ENCODE assay signal across 19 cellular contexts in the genomic region with DNA sequence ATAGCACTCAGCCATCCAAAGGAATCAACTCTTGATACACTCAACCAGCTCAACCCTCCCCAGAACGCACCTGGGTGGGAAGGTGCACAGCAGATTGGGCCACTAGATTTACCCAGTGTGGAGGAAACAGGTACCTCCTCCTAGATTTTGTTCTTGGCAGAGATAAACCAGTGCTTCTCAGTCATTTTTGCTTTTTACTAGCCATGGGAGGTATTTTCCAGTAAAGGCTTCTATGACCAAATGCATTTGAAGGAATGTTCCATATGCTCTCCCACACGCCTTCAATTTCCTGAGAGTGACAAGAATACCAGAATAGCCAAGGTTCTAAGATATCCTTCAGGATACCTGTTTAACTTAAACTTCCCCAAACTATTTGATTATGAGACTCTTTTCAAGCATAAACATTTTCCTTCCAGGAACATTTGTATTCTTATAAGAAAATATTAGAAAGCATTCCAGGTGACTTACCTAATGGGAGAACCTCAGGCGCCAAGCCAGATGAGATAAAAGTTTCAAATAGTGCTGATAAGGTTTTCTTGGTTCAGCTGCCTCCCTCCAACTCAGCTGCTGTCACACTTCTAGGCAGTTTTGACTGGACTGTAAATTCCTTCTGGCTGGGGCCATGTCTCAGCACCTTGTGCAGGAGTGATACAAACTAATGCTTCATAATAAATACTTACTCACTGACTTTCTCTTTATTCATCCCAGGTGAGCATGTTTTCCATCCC.
"Had no signal": no experiment of that assay in that cellular context is flagged by ENCODE, and none has a peak within 500 bp of the region (broad histone marks: within the 10 kb centered on the region; RNA-seq: fewer than 3 reads in every experiment).

No MANE protein-coding gene starts in this region.

- H3K4me3 Mint-ChIP-seq: endodermal cell, memory B cell, naive B cell had no signal

- H3K36me3 Mint-ChIP-seq: memory B cell had no signal

- H3K27me3 ChIP-seq: thyroid gland, upper lobe of left lung had no signal

- H3K9me3 ChIP-seq: lower lobe of right lung, neutrophil, thyroid gland, upper lobe of left lung had no signal

- ATAC-seq: foreskin keratinocyte, lower lobe of right lung, right cardiac atrium had no signal

- DNase-seq: effector CD4-positive, alpha-beta T cell; endodermal cell; erythroblast; foreskin keratinocyte; kidney; left cardiac atrium; left ventricle myocardium inferior; lower lobe of right lung; naive B cell; right cardiac atrium; small intestine; stimulated activated CD4-positive, alpha-beta T cell treated with anti-CD3 and anti-CD28 coated beads, Interleukin-12 subunit alpha, Interleukin-12 subunit beta, amount 100 ng/mL, for 4 hours; stimulated activated naive CD4-positive, alpha-beta T cell; thyroid gland; upper lobe of left lung had no signal

- H3K4me1 Mint-ChIP-seq: memory B cell, naive B cell had no signal

- H3K36me3 ChIP-seq: left ventricle myocardium inferior, lower lobe of right lung, neutrophil, thyroid gland, upper lobe of left lung had no signal

- H3K9me3 Mint-ChIP-seq: endodermal cell had no signal

- H3K4me1 ChIP-seq: foreskin keratinocyte, left ventricle myocardium inferior, lower lobe of right lung, thyroid gland, upper lobe of left lung had no signal

- H3K27ac Mint-ChIP-seq: endodermal cell, memory B cell, naive B cell, progenitor cell of endocrine pancreas had no signal

- H3K4me3 ChIP-seq: coronary artery, left ventricle myocardium inferior, lower lobe of right lung, thyroid gland, upper lobe of left lung had no signal

- H3K27ac ChIP-seq: coronary artery, foreskin keratinocyte, left ventricle myocardium inferior, lower lobe of right lung, neutrophil, thyroid gland, upper lobe of left lung had no signal
